1 cellular context compared by ENCODE assay signal in the genomic region with DNA sequence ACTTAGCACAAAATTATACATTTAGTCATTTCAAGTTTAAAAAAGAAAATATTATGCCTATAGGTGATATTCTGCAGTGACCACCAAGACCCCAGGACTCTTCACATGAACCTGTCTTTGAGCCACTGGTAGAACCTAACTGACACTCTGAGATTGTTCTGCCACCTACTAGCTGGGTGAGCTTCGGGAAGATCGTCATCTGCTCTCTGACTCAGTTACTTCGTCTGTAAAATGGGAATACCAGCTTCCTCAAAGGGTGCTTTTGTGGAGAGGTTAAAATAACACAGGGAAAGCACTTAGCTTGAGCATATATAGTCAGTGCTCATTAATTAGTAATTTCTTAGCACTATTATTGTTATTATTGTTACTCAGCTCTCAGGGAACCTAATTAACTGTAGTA.
TF ChIP-seq lines count a peak whose summit lies in the region.

No MANE protein-coding gene starts in this region.

TF ChIP-seq in HepG2, 621 proteins besides CTCF, POLR2A, EP300 and RAD21 (continued from another document):
- TF ChIP-seq KMT2A (CRISPR knock-in tag; IDR thresholded peaks at IDR 0.05): no peak
- no peak for TF ChIP-seq ZNF792 (CRISPR knock-in tag; IDR thresholded peaks at IDR 0.05)
- peak; percentile 25; the same call in 1 of the 2 replicates for TF ChIP-seq ZNF629 (CRISPR knock-in tag; conservative IDR thresholded peaks at IDR 0.05)
- no peak for TF ChIP-seq MIXL1 (CRISPR knock-in tag; IDR thresholded peaks at IDR 0.05)
